Comparison of ENCODE assay signal across 8 cellular contexts in genomic region chr19:1205114-1206062, GRCh38. TPM values are rescaled to one million over a fixed set of nuclear protein-coding genes. Genes with fewer than 3 reads are reported as not detected.
DNase-seq lines count a peak whose midpoint lies in the region; ATAC-seq and TF ChIP-seq lines count a peak whose summit lies in the region.

TSS of gene STK11 (plus strand) at chr19:1205778. CDS start at chr19:1206914, 1,136 bp downstream.

- 6% methylated on average over 47 to 73 of the region's 106 CpGs for WGBS in lower leg skin, 2 donors

- peak; percentile 99 for DNase-seq in CD1c-positive myeloid dendritic cell (ENCODE audit: extremely low spot score)
- peak; percentile 96 for DNase-seq in NCI-H82 (lab: John Stamatoyannopoulos, UW)
- peak; percentile 100 for DNase-seq in activated CD4-positive, alpha-beta memory T cell treated with anti-CD3 and anti-CD28 coated beads, Interleukin-2, amount 10 ng/mL, durations not matched to agents 7 days and 5 days
- DNase-seq in dorsolateral prefrontal cortex, result peak; percentile 95 to 100 (median 98)
- DNase-seq in lower leg skin (ENCODE audit: low spot score in 2 of 2), result peak; percentile 98 to 100
- DNase-seq in stimulated activated CD4-positive, alpha-beta T cell treated with anti-CD3 and anti-CD28 coated beads, Interleukin-4, amount 100 ng/mL, for 4 hours, result peak; percentile 99

- H3K27me3 Mint-ChIP-seq in activated CD4-positive, alpha-beta memory T cell treated with anti-CD3 and anti-CD28 coated beads, Interleukin-2, amount 10 ng/mL, durations not matched to agents 7 days and 5 days, result no peaks in the 10 kb centered on the region

- H3K9me3 Mint-ChIP-seq in activated CD4-positive, alpha-beta memory T cell treated with anti-CD3 and anti-CD28 coated beads, Interleukin-2, amount 10 ng/mL, durations not matched to agents 7 days and 5 days, result no peaks in the 10 kb centered on the region

- peaks cover 36% of the 10 kb centered on the region for H3K4me1 Mint-ChIP-seq in activated CD4-positive, alpha-beta memory T cell treated with anti-CD3 and anti-CD28 coated beads, Interleukin-2, amount 10 ng/mL, durations not matched to agents 7 days and 5 days

- peak within 1 kb of the TSS in 58 of 59 donors; percentile 39 to 93 (median 79) for H3K27ac ChIP-seq in dorsolateral prefrontal cortex

- peak within 1 kb of the TSS; percentile 92 for H3K4me3 Mint-ChIP-seq in activated CD4-positive, alpha-beta memory T cell treated with anti-CD3 and anti-CD28 coated beads, Interleukin-2, amount 10 ng/mL, durations not matched to agents 7 days and 5 days

- ATAC-seq in GM19397 (IDR thresholded peaks at IDR 0.05; ENCODE audit: unreplicated experiment) (peak; percentile 89), HG03571 (IDR thresholded peaks at IDR 0.05; ENCODE audit: unreplicated experiment) (peak; percentile 67)

- H3K4me3 ChIP-seq in dorsolateral prefrontal cortex (peak within 1 kb of the TSS; percentile 45 to 98 (median 74)), lower leg skin (ENCODE audit: low read depth, poor library complexity, severe bottlenecking) (peak within 1 kb of the TSS; percentile 52)

- TF ChIP-seq CTCF in dorsolateral prefrontal cortex (IDR thresholded peaks at IDR 0.05 in 54 of 56, conservative IDR thresholded peaks at IDR 0.05 in 2 of 56; ENCODE audit: low read depth in 1 of 56, partially characterized antibody in 56 of 56), result peak in 13 of 56 donors; percentile 6 to 35 (median 19)
- no peak for TF ChIP-seq CTCF in lower leg skin (IDR thresholded peaks at IDR 0.05)

- CTCF ChIA-PET in activated CD4-positive, alpha-beta memory T cell treated with anti-CD3 and anti-CD28 coated beads, Interleukin-2, amount 10 ng/mL, durations not matched to agents 7 days and 5 days (lab: Charles Lee), result interaction anchor here (1.0 kb wide), 1 partner anchor 9 kb away, joined by 3 read pairs; no protein-coding TSS in a partner anchor

- no peaks in the 10 kb centered on the region for H3K27me3 ChIP-seq in dorsolateral prefrontal cortex

- peaks cover 19% of the 10 kb centered on the region for H3K36me3 Mint-ChIP-seq in activated CD4-positive, alpha-beta memory T cell treated with anti-CD3 and anti-CD28 coated beads, Interleukin-2, amount 10 ng/mL, durations not matched to agents 7 days and 5 days (ENCODE audit: low read depth)

- TF ChIP-seq POLR2A in lower leg skin (IDR thresholded peaks at IDR 0.05), result no peak

- peak within 1 kb of the TSS; percentile 85 for H3K27ac Mint-ChIP-seq in activated CD4-positive, alpha-beta memory T cell treated with anti-CD3 and anti-CD28 coated beads, Interleukin-2, amount 10 ng/mL, durations not matched to agents 7 days and 5 days

- intact Hi-C loops in dorsolateral prefrontal cortex (cut with DNase I) (no loop called here), lower leg skin (cut with DNase I; ENCODE audit: low total_unique reads) (no loop called here)

- POLR2A ChIA-PET in activated CD4-positive, alpha-beta memory T cell treated with anti-CD3 and anti-CD28 coated beads, Interleukin-2, amount 10 ng/mL, durations not matched to agents 7 days and 5 days (lab: Charles Lee), result no interaction called here

RNA-seq across cellular contexts. Expression of gene STK11, which starts in this region (rescaled TPM):
- 10 to 100 TPM; 84.2 to 85.1 TPM for total RNA-seq in activated CD4-positive, alpha-beta memory T cell treated with anti-CD3 and anti-CD28 coated beads, Interleukin-2, amount 10 ng/mL, durations not matched to agents 7 days and 5 days
- 10 to 100 TPM; 40.6 to 90.6 (median 56.3) TPM for total RNA-seq in dorsolateral prefrontal cortex
- 100 to 1,000 TPM in 1 of 4 donors, 10 to 100 TPM in 3; 74.0 to 106 (median 78.4) TPM for total RNA-seq in lower leg skin

Comparison
In these comparisons a context has a peak if more than half of its experiments do, and no peak if none do; other contexts are left out.
1. Peak in every context shown above with its lines: DNase-seq, ATAC-seq, H3K4me3 ChIP-seq and H3K27ac ChIP-seq.